15 cellular contexts compared by ENCODE assay signal in genomic region chrX:42128020-42128419, GRCh38.
DNase-seq lines count a peak whose midpoint lies in the region; ATAC-seq and TF ChIP-seq lines count a peak whose summit lies in the region.
"Had no signal": no experiment of that assay in that cellular context is flagged by ENCODE, and none has a peak within 500 bp of the region (broad histone marks: within the 10 kb centered on the region; RNA-seq: fewer than 3 reads in every experiment).

No MANE protein-coding gene starts in this region.

- 85% methylated on average over 2 of the region's 2 CpGs for WGBS in esophagus muscularis mucosa
- WGBS in sigmoid colon, 2 donors = 47 to 89% methylated on average over 2 of the region's 2 CpGs

- ATAC-seq in activated CD4-positive, alpha-beta T cell treated with anti-CD3 and anti-CD28 coated beads for 36 hours = peak; percentile 63
- ATAC-seq in GM21737 (IDR thresholded peaks at IDR 0.05; ENCODE audit: unreplicated experiment) (peak; percentile 70), HG03457 (IDR thresholded peaks at IDR 0.05; ENCODE audit: unreplicated experiment) (peak; percentile 67), memory B cell (ENCODE audit: low read depth) (peak; percentile 67)
- ATAC-seq: WTC11 had no signal

- TF ChIP-seq CTCF in esophagus muscularis mucosa (IDR thresholded peaks at IDR 0.05) (no peak), Peyer's patch (IDR thresholded peaks at IDR 0.05) (no peak), sigmoid colon (IDR thresholded peaks at IDR 0.05) (no peak)

- CTCF ChIA-PET in activated CD4-positive, alpha-beta T cell treated with anti-CD3 and anti-CD28 coated beads for 36 hours (lab: Charles Lee) = no interaction called here

- no peaks in the 10 kb centered on the region for H3K4me1 ChIP-seq in esophagus muscularis mucosa
- no peaks in the 10 kb centered on the region for H3K4me1 ChIP-seq in Peyer's patch
- no peaks in the 10 kb centered on the region for H3K4me1 ChIP-seq in sigmoid colon

- H3K36me3 ChIP-seq in esophagus muscularis mucosa = no peaks in the 10 kb centered on the region
- no peaks in the 10 kb centered on the region for H3K36me3 ChIP-seq in Peyer's patch
- no peaks in the 10 kb centered on the region for H3K36me3 ChIP-seq in sigmoid colon
- H3K36me3 ChIP-seq: MG63 had no signal

- no peaks in the 10 kb centered on the region for H3K27me3 ChIP-seq in esophagus muscularis mucosa
- H3K27me3 ChIP-seq in Peyer's patch = no peaks in the 10 kb centered on the region
- no peaks in the 10 kb centered on the region for H3K27me3 ChIP-seq in sigmoid colon
- H3K27me3 ChIP-seq: MG63 had no signal

- H3K27me3 Mint-ChIP-seq in activated CD4-positive, alpha-beta T cell treated with anti-CD3 and anti-CD28 coated beads for 36 hours = no peaks in the 10 kb centered on the region
- no peaks in the 10 kb centered on the region for H3K27me3 Mint-ChIP-seq in memory B cell
- H3K27me3 Mint-ChIP-seq: type B pancreatic cell had no signal

- H3K9me3 Mint-ChIP-seq in activated CD4-positive, alpha-beta T cell treated with anti-CD3 and anti-CD28 coated beads for 36 hours (ENCODE audit: low read depth) = no peaks in the 10 kb centered on the region
- H3K9me3 Mint-ChIP-seq in memory B cell = no peaks in the 10 kb centered on the region
- H3K9me3 Mint-ChIP-seq: type B pancreatic cell, WTC11 had no signal

- DNase-seq in activated CD4-positive, alpha-beta T cell treated with anti-CD3 and anti-CD28 coated beads for 36 hours = no peak
- DNase-seq in activated CD4-positive, alpha-beta T cell treated with anti-CD3 and anti-CD28 coated beads, Interleukin-2, amount 50 U/mL, for 4 hours = no peak
- DNase-seq in memory B cell (ENCODE audit: low spot score in 2 of 2) (no peak), esophagus muscularis mucosa (ENCODE audit: extremely low spot score) (no peak), Peyer's patch (no peak), sigmoid colon (no peak)
- DNase-seq: amygdala, DMS79 treated with DMSO at 0.1 percent for 48 hours, MG63, NCI-H524 treated with DMSO at 0.1 percent for 48 hours, SHP77 treated with DMSO at 0.1 percent for 48 hours had no signal

- no peak overlapping the region for H3K27ac Mint-ChIP-seq in activated CD4-positive, alpha-beta T cell treated with anti-CD3 and anti-CD28 coated beads for 36 hours
- H3K27ac Mint-ChIP-seq in memory B cell = peak overlapping the region; percentile 62
- H3K27ac Mint-ChIP-seq: type B pancreatic cell, WTC11 had no signal

- no peaks in the 10 kb centered on the region for H3K9me3 ChIP-seq in esophagus muscularis mucosa
- no peaks in the 10 kb centered on the region for H3K9me3 ChIP-seq in Peyer's patch
- no peaks in the 10 kb centered on the region for H3K9me3 ChIP-seq in sigmoid colon
- H3K9me3 ChIP-seq: MG63 had no signal

- H3K4me3 Mint-ChIP-seq in activated CD4-positive, alpha-beta T cell treated with anti-CD3 and anti-CD28 coated beads for 36 hours = no peak overlapping the region
- no peak overlapping the region for H3K4me3 Mint-ChIP-seq in memory B cell
- H3K4me3 Mint-ChIP-seq: type B pancreatic cell, WTC11 had no signal

- no peak overlapping the region for H3K4me3 ChIP-seq in esophagus muscularis mucosa
- H3K4me3 ChIP-seq in Peyer's patch = no peak overlapping the region
- no peak overlapping the region for H3K4me3 ChIP-seq in sigmoid colon
- H3K4me3 ChIP-seq: MG63 had no signal

- intact Hi-C loops in activated CD4-positive, alpha-beta T cell treated with anti-CD3 and anti-CD28 coated beads for 36 hours (cut with DNase I, micrococcal nuclease) = no loop called here
- intact Hi-C loops in esophagus muscularis mucosa (cut with DNase I) (no loop called here), sigmoid colon (cut with DNase I) (no loop called here)

- H3K36me3 Mint-ChIP-seq in activated CD4-positive, alpha-beta T cell treated with anti-CD3 and anti-CD28 coated beads for 36 hours (ENCODE audit: low read depth) = no peaks in the 10 kb centered on the region
- H3K36me3 Mint-ChIP-seq in memory B cell = no peaks in the 10 kb centered on the region
- H3K36me3 Mint-ChIP-seq: type B pancreatic cell, WTC11 had no signal

- H3K27ac ChIP-seq in esophagus muscularis mucosa (replicated peaks in 1 of 4) (no peak overlapping the region), Peyer's patch (no peak overlapping the region), sigmoid colon (no peak overlapping the region)

- TF ChIP-seq POLR2A in esophagus muscularis mucosa (IDR thresholded peaks at IDR 0.05; ENCODE audit: low read depth) (no peak), Peyer's patch (IDR thresholded peaks at IDR 0.05) (no peak), sigmoid colon (IDR thresholded peaks at IDR 0.05) (no peak)

- peaks cover 33% of the 10 kb centered on the region for H3K4me1 Mint-ChIP-seq in activated CD4-positive, alpha-beta T cell treated with anti-CD3 and anti-CD28 coated beads for 36 hours
- H3K4me1 Mint-ChIP-seq in memory B cell = peaks cover 29% of the 10 kb centered on the region

- no peak for TF ChIP-seq EP300 in esophagus muscularis mucosa (IDR thresholded peaks at IDR 0.05)
- no peak for TF ChIP-seq EP300 in sigmoid colon (IDR thresholded peaks at IDR 0.05)

- POLR2A ChIA-PET in activated CD4-positive, alpha-beta T cell treated with anti-CD3 and anti-CD28 coated beads for 36 hours (lab: Charles Lee) = no interaction called here
